Comparison of ENCODE assay signal across 22 cellular contexts in the genomic region with DNA sequence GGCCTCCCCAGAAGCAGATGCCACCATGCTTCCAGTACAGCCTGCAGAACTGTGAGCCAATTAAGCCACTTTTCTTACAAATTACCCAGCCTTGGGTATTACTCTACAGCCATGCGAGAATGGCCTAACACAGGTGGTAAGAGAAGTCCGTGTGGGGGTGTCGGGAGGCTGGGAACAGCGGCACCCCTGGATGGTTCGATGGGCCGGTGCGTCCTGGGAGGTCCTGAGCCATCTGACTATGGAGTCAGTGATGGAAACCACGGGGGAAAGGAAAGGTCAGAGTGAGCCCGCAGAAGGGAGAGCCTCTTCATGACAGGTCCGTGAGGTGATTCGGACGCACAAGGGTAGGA. TPM values are rescaled to one million over a fixed set of nuclear protein-coding genes. Genes with fewer than 3 reads are reported as not detected.
DNase-seq lines count a peak whose midpoint lies in the region; ATAC-seq, FAIRE-seq and TF ChIP-seq lines count a peak whose summit lies in the region.
"Had no signal": no experiment of that assay in that cellular context is flagged by ENCODE, and none has a peak within 500 bp of the region (broad histone marks: within the 10 kb centered on the region; RNA-seq: fewer than 3 reads in every experiment).

No MANE protein-coding gene starts in this region.

- POLR2A ChIA-PET in HepG2 (lab: Yijun Ruan, JAX), result interaction anchor here (1.0 to 4.8 kb wide), 10 partner anchors 9 to 115 kb away, joined by 3 to 29 read pairs (median 5); a partner anchor contains a TSS

- peak overlapping the region; percentile 28 for H3K4me3 Mint-ChIP-seq in type B pancreatic cell
- H3K4me3 Mint-ChIP-seq: CD4-positive, CD25-positive, alpha-beta regulatory T cell had no signal

- intact Hi-C loops in HepG2 (cut with micrococcal nuclease; ENCODE audit: unreplicated experiment) (loop anchor here (1.0 to 5.0 kb wide), 4 partner anchors 10 to 115 kb away; a partner anchor contains a TSS), right lobe of liver (cut with DNase I) (no loop called here), colonic mucosa (cut with DNase I) (no loop called here), prostate gland (cut with DNase I) (no loop called here)

- no peaks in the 10 kb centered on the region for H4K20me1 ChIP-seq in HepG2 (ENCODE audit: insufficient read depth, low read length)

- H3K27ac Mint-ChIP-seq in type B pancreatic cell, result no peak overlapping the region
- H3K27ac Mint-ChIP-seq: CD4-positive, CD25-positive, alpha-beta regulatory T cell had no signal

- ATAC-seq in HepG2 (no peak), right lobe of liver (no peak)
- ATAC-seq: GM12878 had no signal

- peak overlapping the region; percentile 87 for H3K27ac ChIP-seq in HepG2 (ENCODE audit: extremely low read length, insufficient read depth, low read length)
- no peak overlapping the region for H3K27ac ChIP-seq in right lobe of liver
- H3K27ac ChIP-seq in colonic mucosa, result peak overlapping the region; percentile 30
- H3K27ac ChIP-seq in prostate gland, result peak overlapping the region; percentile 78 to 88
- H3K27ac ChIP-seq: GM23248 had no signal

- no peaks in the 10 kb centered on the region for H3K9me3 Mint-ChIP-seq in type B pancreatic cell

- WGBS in HepG2 (ENCODE audit: low lambda C conversion rate), result 58% methylated on average over 12 of the region's 12 CpGs
- WGBS in right lobe of liver (ENCODE audit: insufficient coverage, low coverage, low lambda C conversion rate, missing lambda C conversion rate), result 61% methylated on average over 4 of the region's 12 CpGs
- WGBS in prostate gland, result 88% methylated on average over 12 of the region's 12 CpGs

- H3K36me3 ChIP-seq in HepG2 (replicated peaks in 1 of 2; ENCODE audit: control insufficient read depth in 1 of 2, insufficient read depth in 2 of 2, low read length in 2 of 2) (peaks cover 0 to 2% of the 10 kb centered on the region in 2 experiments; a peak in 1 of 5 replicates), right lobe of liver (no peaks in the 10 kb centered on the region), colonic mucosa (no peaks in the 10 kb centered on the region), prostate gland (no peaks in the 10 kb centered on the region)

- TF ChIP-seq EP300 in HepG2 (IDR thresholded peaks at IDR 0.05; ENCODE audit: low read depth in 2 of 2, low read length in 2 of 2) (no peak), HepG2 (CRISPR knock-in tag; IDR thresholded peaks at IDR 0.05; ENCODE audit: borderline replicate concordance) (no peak)

- no peaks in the 10 kb centered on the region for H3K4me1 Mint-ChIP-seq in type B pancreatic cell (ENCODE audit: unreplicated experiment)

- CTCF ChIA-PET in HepG2 (lab: Yijun Ruan, JAX; ENCODE audit: low intra/inter-chr PET ratio, low total read pairs), result no interaction called here

- H3K27me3 ChIP-seq in HepG2 (ENCODE audit: control insufficient read depth in 1 of 2, insufficient read depth in 2 of 2, low read length in 2 of 2) (no peaks in the 10 kb centered on the region; a peak in 1 of 5 replicates), right lobe of liver (peaks cover 0 to 14% of the 10 kb centered on the region in 2 donors), colonic mucosa (peaks cover 9% of the 10 kb centered on the region), prostate gland (replicated peaks; ENCODE audit: insufficient read depth) (no peaks in the 10 kb centered on the region)

- TF ChIP-seq POLR2A in HepG2 (IDR thresholded peaks at IDR 0.05; ENCODE audit: insufficient read depth in 1 of 2, low read depth in 2 of 2, low read length in 2 of 2) (no peak), right lobe of liver (IDR thresholded peaks at IDR 0.05) (no peak), prostate gland (IDR thresholded peaks at IDR 0.05) (no peak)

- peaks cover 12% of the 10 kb centered on the region for H3K79me2 ChIP-seq in HepG2 (ENCODE audit: insufficient read depth, low read length)

- TF ChIP-seq RAD21 in HepG2 (CRISPR knock-in tag; IDR thresholded peaks at IDR 0.05), result no peak

- TF ChIP-seq CTCF in HepG2 (CRISPR knock-in tag; IDR thresholded peaks at IDR 0.05) (no peak), right lobe of liver (IDR thresholded peaks at IDR 0.05) (no peak), colonic mucosa (IDR thresholded peaks at IDR 0.05) (no peak), prostate gland (IDR thresholded peaks at IDR 0.05) (no peak), type B pancreatic cell (conservative IDR thresholded peaks at IDR 0.05) (no peak)

- H3K4me2 ChIP-seq in HepG2 (ENCODE audit: low read depth, low read length), result peak overlapping the region; percentile 66

- H3K4me3 ChIP-seq in HepG2 (replicated peaks in 1 of 3; ENCODE audit: insufficient read depth in 1 of 3, low read depth in 2 of 3, low read length in 3 of 3), result peak overlapping the region in 1 of 3 experiments; percentile 42; a peak in 2 of 6 replicates
- no peak overlapping the region for H3K4me3 ChIP-seq in right lobe of liver
- no peak overlapping the region for H3K4me3 ChIP-seq in colonic mucosa
- H3K4me3 ChIP-seq in prostate gland, result no peak overlapping the region
- H3K4me3 ChIP-seq: GM12878, GM23248 had no signal

- no TSS peak for BruUV-seq in HepG2 (replicated peaks; lab: Mats Ljungman, UMichigan)

- H3K4me1 ChIP-seq in HepG2 (ENCODE audit: insufficient read depth, low read length) (peaks cover 64% of the 10 kb centered on the region), right lobe of liver (peaks cover 0 to 5% (median 0%) of the 10 kb centered on the region in 4 donors), colonic mucosa (peaks cover 9% of the 10 kb centered on the region), prostate gland (replicated peaks) (no peaks in the 10 kb centered on the region)

- no peak overlapping the region for H2AFZ ChIP-seq in HepG2 (ENCODE audit: low read length)
- H2AFZ ChIP-seq: GM23248 had no signal

- no peaks in the 10 kb centered on the region for H3K36me3 Mint-ChIP-seq in type B pancreatic cell
- H3K36me3 Mint-ChIP-seq: CD4-positive, CD25-positive, alpha-beta regulatory T cell; CD8-positive, alpha-beta memory T cell had no signal

- DNase-seq in HepG2 (ENCODE audit: low spot score) (no peak), right lobe of liver (no peak), colonic mucosa (no peak), prostate gland (ENCODE audit: low spot score) (no peak), type B pancreatic cell (ENCODE audit: extremely low spot score, unreplicated experiment) (no peak), GM19239 (ENCODE audit: insufficient read length, low spot score) (no peak), occipital lobe (lab: John Stamatoyannopoulos, UW) (no peak), hypothalamus (lab: John Stamatoyannopoulos, UW) (no peak)
- DNase-seq: C1 segment of cervical spinal cord; CD4-positive, CD25-positive, alpha-beta regulatory T cell; CD8-positive, alpha-beta memory T cell; DMS 273 treated with DMSO at 0.1 percent for 48 hours; DMS79; EL; GDM1; GM23248; H7; HCEC 1CT had no signal

- FAIRE-seq in HepG2 (lab: Jason Lieb, UNC) (no peak), GM19239 (lab: Jason Lieb, UNC) (no peak)
- FAIRE-seq: D721Med, GM12878, GM18507, H1 had no signal

- H3K9ac ChIP-seq in HepG2 (ENCODE audit: insufficient read depth, low read depth, low read length), result peak overlapping the region; percentile 16
- no peak overlapping the region for H3K9ac ChIP-seq in colonic mucosa (ENCODE audit: low read depth in 2 of 2, low read length in 2 of 2)
- H3K9ac ChIP-seq: GM23248 had no signal

- H3K27me3 Mint-ChIP-seq in type B pancreatic cell, result peaks cover 38% of the 10 kb centered on the region

- in situ Hi-C loops in HepG2 (cut with HindIII; ENCODE audit: extremely low pct_ligation_motif_present, low pct_unique_long_range_greater_than_20kb), result loop anchor here (5.0 kb wide), 1 partner anchor 52 kb away; no protein-coding TSS in a partner anchor

- peaks cover 19% of the 10 kb centered on the region for H3K9me3 ChIP-seq in HepG2 (ENCODE audit: low read length)
- H3K9me3 ChIP-seq in right lobe of liver, result no peaks in the 10 kb centered on the region
- no peaks in the 10 kb centered on the region for H3K9me3 ChIP-seq in colonic mucosa
- no peaks in the 10 kb centered on the region for H3K9me3 ChIP-seq in prostate gland

RNA-seq across cellular contexts. Expression of a gene that starts 2.5 kb away (rescaled TPM):
- total RNA-seq in HepG2 (2016; rRNA removed; fragmentation: Illumina TruSeq; extraction: Trizol) (1.7 and 2.5 TPM in 2 replicates), right lobe of liver (under 1 TPM; 0.15 to 0.87 (median 0.67) TPM), colonic mucosa (10 to 100 TPM; 14.7 to 21.6 TPM), prostate gland (10 to 100 TPM; 26.1 to 55.5 TPM), type B pancreatic cell (ENCODE audit: low replicate concordance) (15.4 and 16.2 TPM in 2 replicates), occipital lobe (62.2 TPM)
- 0.88 and 1.4 TPM in 2 replicates for total RNA-seq in HepG2 (2016; cell fraction: cytosol; rRNA removed; fragmentation: Illumina TruSeq; extraction: Trizol; ENCODE audit: low read depth)
- 1.4 and 2.6 TPM in 2 replicates for total RNA-seq in HepG2 (2016; cell fraction: insoluble cytoplasmic fraction; rRNA removed; fragmentation: Illumina TruSeq; extraction: Trizol)
- 2.3 TPM in 2 replicates for total RNA-seq in HepG2 (2016; cell fraction: membrane; rRNA removed; fragmentation: Illumina TruSeq; extraction: Trizol)
- total RNA-seq in HepG2 (2016; cell fraction: nucleus; rRNA removed; fragmentation: Illumina TruSeq; extraction: Trizol), result 3.7 and 5.0 TPM in 2 replicates
- 24.2 and 50.0 TPM in 2 replicates for polyA plus RNA-seq in HepG2 (2011; rRNA removed)
- polyA plus RNA-seq in HepG2 (2011; cell fraction: cytosol; rRNA removed), result 42.2 and 59.6 TPM in 2 replicates
- polyA plus RNA-seq in HepG2 (2011; cell fraction: nucleus; rRNA removed), result 73.6 and 81.5 TPM in 2 replicates
- polyA plus RNA-seq in HepG2 (2012), result 49.0 and 72.5 TPM in 2 replicates
- 0.94 and 1.3 TPM in 2 replicates for polyA plus RNA-seq in HepG2 (2016; cell fraction: cytosol; fragmentation: Illumina TruSeq; extraction: Trizol; ENCODE audit: low read depth)
- 2.5 TPM in 2 replicates for polyA plus RNA-seq in HepG2 (2016; cell fraction: insoluble cytoplasmic fraction; fragmentation: Illumina TruSeq; extraction: Trizol; ENCODE audit: low read depth)
- 1.7 and 2.2 TPM in 2 replicates for polyA plus RNA-seq in HepG2 (2016; cell fraction: membrane; fragmentation: Illumina TruSeq; extraction: Trizol; ENCODE audit: low read depth)
- 3.0 and 5.1 TPM in 2 replicates for polyA plus RNA-seq in HepG2 (2016; cell fraction: nucleus; fragmentation: Illumina TruSeq; extraction: Trizol; ENCODE audit: insufficient read depth, low read depth)
- 35.1 TPM in 1 of 2 replicates, not detected in the other for polyA minus RNA-seq in HepG2 (2011; rRNA and poly(A)+ RNA removed; ENCODE audit: low replicate concordance)
- 18.6 and 43.5 TPM in 2 replicates for polyA minus RNA-seq in HepG2 (2011; cell fraction: cytosol; rRNA and poly(A)+ RNA removed)
- 33.3 and 45.4 TPM in 2 replicates for polyA minus RNA-seq in HepG2 (2011; cell fraction: nucleus; rRNA and poly(A)+ RNA removed)
- total RNA-seq: GM12878, GM23248 had no signal

Comparison
In these comparisons a context has a peak if more than half of its experiments do, and no peak if none do; other contexts are left out.
1. H3K27ac ChIP-seq: peak in HepG2 (single experiment), colonic mucosa (single experiment) and prostate gland (2 of 2); none in right lobe of liver (0 of 3).